Comparison of ENCODE assay signal across 20 cellular contexts in the genomic region with DNA sequence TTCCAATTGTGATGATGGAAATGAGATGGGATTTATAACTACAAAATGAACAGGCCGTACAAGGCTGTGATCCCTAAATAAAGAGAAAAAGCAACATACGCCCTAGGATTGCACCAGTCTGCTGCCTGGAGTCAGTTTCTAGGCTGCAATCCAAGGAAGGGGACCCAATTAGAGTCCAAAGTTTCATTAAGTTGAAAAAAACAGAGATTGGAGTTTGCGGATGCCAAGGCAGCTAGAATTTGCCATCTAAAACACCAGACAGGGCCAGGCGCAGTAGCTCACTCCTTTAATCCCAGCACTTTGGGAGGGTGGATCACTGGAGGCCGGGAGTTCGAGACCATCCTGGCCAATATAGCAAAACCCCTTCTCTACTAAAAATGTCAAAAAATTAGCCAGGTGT.
"Had no signal": no experiment of that assay in that cellular context is flagged by ENCODE, and none has a peak within 500 bp of the region (broad histone marks: within the 10 kb centered on the region; RNA-seq: fewer than 3 reads in every experiment).

No MANE protein-coding gene starts in this region.

- DNase-seq: KBM-7, MV-4-11, NCI-H1048, NCI-H1105, NCI-H1417, NCI-H1436 treated with DMSO at 0.1 percent for 48 hours, NCI-H1694, NCI-H187 treated with DMSO at 0.1 percent for 48 hours, NCI-H2029 treated with DMSO at 0.1 percent for 48 hours, NCI-H2171 treated with DMSO at 0.1 percent for 48 hours, NCI-H345, NCI-H524, NCI-H526 treated with DMSO at 0.1 percent for 48 hours, NCI-H774, Right ventricle myocardium superior, RPMI8226, SIG-M5 had no signal

- H3K4me1 ChIP-seq: SJSA1 had no signal

- FAIRE-seq: RCC 7860 had no signal

- H3K36me3 ChIP-seq: SJSA1 had no signal

- H3K27ac ChIP-seq: SJSA1, SK-N-MC had no signal

- H3K4me3 ChIP-seq: SJSA1, SK-N-MC had no signal

- H3K27me3 ChIP-seq: SJSA1 had no signal

- H3K9me3 ChIP-seq: SJSA1 had no signal
